Comparison of ENCODE assay signal across 9 cellular contexts in the genomic region with DNA sequence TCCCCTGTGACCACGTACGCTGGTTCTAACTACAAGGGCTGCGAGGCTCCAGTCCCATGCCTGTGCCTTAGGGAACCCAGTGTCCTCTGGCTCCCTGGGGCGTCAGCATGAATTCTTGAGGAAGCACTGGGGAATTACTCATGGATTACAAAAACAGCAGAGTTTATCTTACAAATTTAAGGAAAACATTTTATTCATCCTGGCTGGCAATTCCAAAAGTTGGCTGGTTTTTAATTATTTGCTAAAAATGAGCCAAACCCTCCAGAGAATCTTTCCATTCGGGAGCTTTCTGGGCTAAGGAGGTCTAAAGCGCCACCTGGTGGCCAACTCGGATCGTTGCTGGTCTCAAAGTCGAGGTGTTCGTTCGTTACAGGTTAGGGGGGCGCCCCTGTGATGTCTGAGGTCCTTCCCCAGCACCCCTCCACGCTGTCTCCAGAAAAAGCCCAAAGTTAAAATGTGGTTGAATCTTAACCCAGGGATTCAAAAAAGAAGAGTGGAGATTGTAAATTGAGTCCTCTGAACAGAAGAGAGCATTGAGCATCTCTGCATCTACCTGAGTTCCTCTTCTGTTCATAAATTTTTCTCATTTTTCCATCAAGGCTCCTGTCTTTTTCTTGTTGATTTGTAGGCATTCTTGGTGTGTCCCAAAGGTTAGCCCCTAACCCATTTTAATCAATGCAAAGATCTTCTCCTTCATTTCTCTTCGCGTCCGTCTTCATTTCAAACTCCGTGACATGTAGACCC.
A peak's percentile ranks its signal among the peaks of the same experiment; 100 is the strongest.
DNase-seq lines count a peak whose midpoint lies in the region; ATAC-seq and TF ChIP-seq lines count a peak whose summit lies in the region.
"Had no signal": no experiment of that assay in that cellular context is flagged by ENCODE, and none has a peak within 500 bp of the region (broad histone marks: within the 10 kb centered on the region; RNA-seq: fewer than 3 reads in every experiment).

No MANE protein-coding gene starts in this region.

- H3K4me3 ChIP-seq in epithelial cell of proximal tubule (ENCODE audit: low read depth, low read length) (no peak overlapping the region), testis (no peak overlapping the region)
- H3K4me3 ChIP-seq in naive thymus-derived CD4-positive, alpha-beta T cell (ENCODE audit: low read length): no peak overlapping the region

- no peaks in the 10 kb centered on the region for H3K4me1 ChIP-seq in naive thymus-derived CD4-positive, alpha-beta T cell (ENCODE audit: control insufficient read depth in 2 of 2, insufficient read depth in 2 of 2, low read length in 2 of 2)
- no peaks in the 10 kb centered on the region for H3K4me1 ChIP-seq in testis

- DNase-seq in CD4-positive, alpha-beta T cell: peak in 9 of 10 experiments; percentile 7 to 55 (median 22)
- DNase-seq in HEK293T (ENCODE audit: extremely low spot score) (peak; percentile 55), NCI-H226 (peak; percentile 9), epithelial cell of proximal tubule (ENCODE audit: low read depth) (peak; percentile 4), testis (peak; percentile 81)
- peak; percentile 63 for DNase-seq in activated CD8-positive, alpha-beta T cell treated with anti-CD3 and anti-CD28 coated beads, Interleukin-2, amount 10 ng/mL, durations not matched to agents 7 days and 5 days
- peak in 8 of 9 donors; percentile 16 to 47 (median 26) for DNase-seq in naive thymus-derived CD4-positive, alpha-beta T cell

- POLR2A ChIA-PET in CD4-positive, alpha-beta T cell (lab: Charles Lee): no interaction called here
- POLR2A ChIA-PET in HEK293T (lab: Yijun Ruan, JAX): no interaction called here
- POLR2A ChIA-PET in activated CD8-positive, alpha-beta T cell treated with anti-CD3 and anti-CD28 coated beads, Interleukin-2, amount 10 ng/mL, durations not matched to agents 7 days and 5 days (lab: Charles Lee): no interaction called here
- POLR2A ChIA-PET in naive thymus-derived CD4-positive, alpha-beta T cell (lab: Charles Lee): no interaction called here

- WGBS in testis, 2 donors: 18 to 25% methylated on average over 17 of the region's 17 CpGs

- no peaks in the 10 kb centered on the region for H3K9me3 Mint-ChIP-seq in CD4-positive, alpha-beta T cell
- no peaks in the 10 kb centered on the region for H3K9me3 Mint-ChIP-seq in activated CD8-positive, alpha-beta T cell treated with anti-CD3 and anti-CD28 coated beads, Interleukin-2, amount 10 ng/mL, durations not matched to agents 7 days and 5 days (ENCODE audit: insufficient read depth)
- H3K9me3 Mint-ChIP-seq in naive thymus-derived CD4-positive, alpha-beta T cell: no peaks in the 10 kb centered on the region
- H3K9me3 Mint-ChIP-seq: IgD-negative memory B cell had no signal

- TF ChIP-seq POLR2A in testis (IDR thresholded peaks at IDR 0.05): no peak

- no peak overlapping the region for H3K27ac Mint-ChIP-seq in CD4-positive, alpha-beta T cell
- H3K27ac Mint-ChIP-seq in activated CD8-positive, alpha-beta T cell treated with anti-CD3 and anti-CD28 coated beads, Interleukin-2, amount 10 ng/mL, durations not matched to agents 7 days and 5 days: no peak overlapping the region
- H3K27ac Mint-ChIP-seq in naive thymus-derived CD4-positive, alpha-beta T cell: no peak overlapping the region
- H3K27ac Mint-ChIP-seq: IgD-negative memory B cell had no signal

- intact Hi-C loops in CD4-positive, alpha-beta T cell (cut with DNase I, micrococcal nuclease): loop anchor here in 1 of 2 experiments (2.0 kb wide), 1 partner anchor 629 kb away; no protein-coding TSS in a partner anchor
- intact Hi-C loops in naive thymus-derived CD4-positive, alpha-beta T cell (cut with micrococcal nuclease): loop anchor here in 1 of 2 donors (2.0 kb wide), 1 partner anchor 627 kb away; no protein-coding TSS in a partner anchor
- intact Hi-C loops in testis (cut with DNase I; ENCODE audit: low total_unique reads): loop anchor here (5.0 kb wide), 1 partner anchor 629 kb away; no protein-coding TSS in a partner anchor

- no peak overlapping the region for H3K4me3 Mint-ChIP-seq in CD4-positive, alpha-beta T cell
- no peak overlapping the region for H3K4me3 Mint-ChIP-seq in activated CD8-positive, alpha-beta T cell treated with anti-CD3 and anti-CD28 coated beads, Interleukin-2, amount 10 ng/mL, durations not matched to agents 7 days and 5 days
- no peak overlapping the region for H3K4me3 Mint-ChIP-seq in naive thymus-derived CD4-positive, alpha-beta T cell
- H3K4me3 Mint-ChIP-seq: IgD-negative memory B cell had no signal

- no peaks in the 10 kb centered on the region for H3K4me1 Mint-ChIP-seq in CD4-positive, alpha-beta T cell (ENCODE audit: low read depth)
- H3K4me1 Mint-ChIP-seq in activated CD8-positive, alpha-beta T cell treated with anti-CD3 and anti-CD28 coated beads, Interleukin-2, amount 10 ng/mL, durations not matched to agents 7 days and 5 days (ENCODE audit: low read depth): no peaks in the 10 kb centered on the region
- peaks cover 0 to 5% (median 0%) of the 10 kb centered on the region in 7 donors for H3K4me1 Mint-ChIP-seq in naive thymus-derived CD4-positive, alpha-beta T cell
- H3K4me1 Mint-ChIP-seq: IgD-negative memory B cell had no signal

- H3K36me3 Mint-ChIP-seq in CD4-positive, alpha-beta T cell (ENCODE audit: low read depth): no peaks in the 10 kb centered on the region
- H3K36me3 Mint-ChIP-seq in activated CD8-positive, alpha-beta T cell treated with anti-CD3 and anti-CD28 coated beads, Interleukin-2, amount 10 ng/mL, durations not matched to agents 7 days and 5 days (ENCODE audit: low read depth): no peaks in the 10 kb centered on the region
- no peaks in the 10 kb centered on the region for H3K36me3 Mint-ChIP-seq in naive thymus-derived CD4-positive, alpha-beta T cell
- H3K36me3 Mint-ChIP-seq: IgD-negative memory B cell had no signal

- no peaks in the 10 kb centered on the region for H3K36me3 ChIP-seq in naive thymus-derived CD4-positive, alpha-beta T cell (ENCODE audit: control insufficient read depth in 2 of 3, insufficient read depth in 3 of 3, low read length in 3 of 3)
- no peaks in the 10 kb centered on the region for H3K36me3 ChIP-seq in testis (ENCODE audit: low read depth, missing control alignments)

- ATAC-seq in CD4-positive, alpha-beta T cell (ENCODE audit: poor library complexity): no peak
- peak; percentile 42 for ATAC-seq in activated CD8-positive, alpha-beta T cell treated with anti-CD3 and anti-CD28 coated beads, Interleukin-2, amount 10 ng/mL, durations not matched to agents 7 days and 5 days
- ATAC-seq in naive thymus-derived CD4-positive, alpha-beta T cell: no peak
- no peak for ATAC-seq in GM21381 (IDR thresholded peaks at IDR 0.05; ENCODE audit: unreplicated experiment)

- H3K9me3 ChIP-seq in CD4-positive, alpha-beta T cell (ENCODE audit: control insufficient read depth, low read length): no peaks in the 10 kb centered on the region
- H3K9me3 ChIP-seq in naive thymus-derived CD4-positive, alpha-beta T cell (ENCODE audit: control insufficient read depth in 2 of 3, low read length in 3 of 3): no peaks in the 10 kb centered on the region
- H3K9me3 ChIP-seq in testis: no peaks in the 10 kb centered on the region

- H3K27me3 Mint-ChIP-seq in CD4-positive, alpha-beta T cell: peaks cover 23% of the 10 kb centered on the region
- H3K27me3 Mint-ChIP-seq in activated CD8-positive, alpha-beta T cell treated with anti-CD3 and anti-CD28 coated beads, Interleukin-2, amount 10 ng/mL, durations not matched to agents 7 days and 5 days (ENCODE audit: low read depth): peaks cover 4% of the 10 kb centered on the region
- peaks cover 15 to 29% (median 21%) of the 10 kb centered on the region in 5 donors for H3K27me3 Mint-ChIP-seq in naive thymus-derived CD4-positive, alpha-beta T cell

- CTCF ChIA-PET in CD4-positive, alpha-beta T cell (lab: Charles Lee): interaction anchor here (0.6 to 1.4 kb wide), 6 partner anchors 8 to 629 kb away, joined by 3 read pairs; no protein-coding TSS in a partner anchor
- CTCF ChIA-PET in HEK293T (lab: Yijun Ruan, JAX): interaction anchor here (0.6 to 2.4 kb wide), 5 partner anchors 11 to 630 kb away, joined by 3 to 10 read pairs (median 4); no protein-coding TSS in a partner anchor
- CTCF ChIA-PET in activated CD8-positive, alpha-beta T cell treated with anti-CD3 and anti-CD28 coated beads, Interleukin-2, amount 10 ng/mL, durations not matched to agents 7 days and 5 days (lab: Charles Lee): interaction anchor here (1.0 to 2.9 kb wide), 8 partner anchors 10 to 634 kb away, joined by 3 to 17 read pairs (median 6); no protein-coding TSS in a partner anchor
- CTCF ChIA-PET in naive thymus-derived CD4-positive, alpha-beta T cell (lab: Charles Lee): interaction anchor here (1.0 to 1.1 kb wide), 2 partner anchors 22 to 621 kb away, joined by 3 to 4 read pairs; no protein-coding TSS in a partner anchor

- H3K27ac ChIP-seq in CD4-positive, alpha-beta T cell (ENCODE audit: low read depth, low read length): no peak overlapping the region
- no peak overlapping the region for H3K27ac ChIP-seq in naive thymus-derived CD4-positive, alpha-beta T cell (ENCODE audit: low read depth, low read length)
- H3K27ac ChIP-seq in testis: no peak overlapping the region

- peak; percentile 81 for TF ChIP-seq CTCF in CD4-positive, alpha-beta T cell (IDR thresholded peaks at IDR 0.05)
- TF ChIP-seq CTCF in epithelial cell of proximal tubule (conservative IDR thresholded peaks at IDR 0.05; ENCODE audit: low read depth, low read length) (peak; percentile 95), testis (IDR thresholded peaks at IDR 0.05) (peak; percentile 81 to 97 (median 84))

- peaks cover 7% of the 10 kb centered on the region for H3K27me3 ChIP-seq in CD4-positive, alpha-beta T cell (ENCODE audit: control insufficient read depth, insufficient read depth, low read length)
- no peaks in the 10 kb centered on the region for H3K27me3 ChIP-seq in naive thymus-derived CD4-positive, alpha-beta T cell (ENCODE audit: control insufficient read depth in 2 of 2, insufficient read depth in 2 of 2, low read length in 2 of 2)
- H3K27me3 ChIP-seq in testis: no peaks in the 10 kb centered on the region

TF ChIP-seq in HEK293T, 16 proteins besides CTCF, POLR2A, EP300 and RAD21:
- TF ChIP-seq FOXM1 (IDR thresholded peaks at IDR 0.05; ENCODE audit: borderline replicate concordance) (no peak), HDGF (IDR thresholded peaks at IDR 0.05; ENCODE audit: borderline replicate concordance) (no peak), NFRKB (IDR thresholded peaks at IDR 0.05) (no peak), ARNT (IDR thresholded peaks at IDR 0.05) (no peak), LEF1 (IDR thresholded peaks at IDR 0.05; ENCODE audit: borderline replicate concordance) (no peak), ELF4 (IDR thresholded peaks at IDR 0.05) (no peak), FOXA1 (IDR thresholded peaks at IDR 0.05) (no peak), BHLHE40 (IDR thresholded peaks at IDR 0.05; ENCODE audit: borderline replicate concordance) (no peak), TARDBP (IDR thresholded peaks at IDR 0.05) (no peak), FOXK2 (IDR thresholded peaks at IDR 0.05) (no peak)

Comparison
In these comparisons a context has a peak if more than half of its experiments do, and no peak if none do; other contexts are left out.
1. DNase-seq: peak in every context shown above with its lines; median percentile 81 in testis; 63 in activated CD8-positive, alpha-beta T cell treated with anti-CD3 and anti-CD28 coated beads, Interleukin-2, amount 10 ng/mL, durations not matched to agents 7 days and 5 days; 55 in HEK293T; 26 in naive thymus-derived CD4-positive, alpha-beta T cell; 22 in CD4-positive, alpha-beta T cell; 9 in NCI-H226; 4 in epithelial cell of proximal tubule.